Comparison of ENCODE assay signal across 20 cellular contexts in the genomic region with DNA sequence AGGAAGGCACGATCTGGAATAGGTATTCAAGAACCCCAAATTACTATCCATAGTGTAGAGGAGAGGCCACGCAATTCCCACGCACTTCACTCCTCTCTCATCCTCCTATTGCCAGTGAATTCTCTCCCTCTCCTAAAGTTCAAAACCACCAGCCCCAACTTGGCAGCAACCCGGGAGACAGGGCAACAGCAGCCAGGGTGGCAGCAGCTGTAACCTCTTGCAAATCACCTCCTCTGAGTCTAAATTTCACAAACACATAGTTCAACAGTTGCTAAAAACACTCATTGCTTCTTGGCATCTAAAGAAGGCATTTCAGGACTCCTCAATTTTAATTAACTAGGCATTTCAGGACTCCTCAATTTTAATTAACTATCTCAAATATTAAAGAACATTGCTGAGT. TPM values are rescaled to one million over a fixed set of nuclear protein-coding genes. Genes with fewer than 3 reads are reported as not detected.
DNase-seq lines count a peak whose midpoint lies in the region; TF ChIP-seq lines count a peak whose summit lies in the region.
"Had no signal": no experiment of that assay in that cellular context is flagged by ENCODE, and none has a peak within 500 bp of the region (broad histone marks: within the 10 kb centered on the region; RNA-seq: fewer than 3 reads in every experiment).

No MANE protein-coding gene starts in this region.

- no peak for TF ChIP-seq POLR2A in testis (IDR thresholded peaks at IDR 0.05)

- H3K27me3 ChIP-seq in mammary epithelial cell (ENCODE audit: insufficient read depth, low read length), result no peaks in the 10 kb centered on the region
- no peaks in the 10 kb centered on the region for H3K27me3 ChIP-seq in SU-DHL-6 (ENCODE audit: low read length)
- H3K27me3 ChIP-seq in testis, result no peaks in the 10 kb centered on the region
- H3K27me3 ChIP-seq: BLaER1, SJSA1 had no signal

- no peak for TF ChIP-seq CTCF in mammary epithelial cell (conservative IDR thresholded peaks at IDR 0.05 in 1 of 2, IDR thresholded peaks at IDR 0.05 in 1 of 2; ENCODE audit: extremely low read depth in 1 of 2, insufficient read depth in 1 of 2, low read depth in 1 of 2, low read length in 2 of 2)
- TF ChIP-seq CTCF in MCF 10A (IDR thresholded peaks at IDR 0.05; ENCODE audit: unreplicated experiment), result no peak
- TF ChIP-seq CTCF in SU-DHL-6 (IDR thresholded peaks at IDR 0.05; ENCODE audit: insufficient read depth, low read length, poor library complexity, severe bottlenecking), result no peak
- no peak for TF ChIP-seq CTCF in nephron (IDR thresholded peaks at IDR 0.05; ENCODE audit: unreplicated experiment in 3 of 3)
- no peak for TF ChIP-seq CTCF in testis (IDR thresholded peaks at IDR 0.05)

- WGBS in mammary epithelial cell (ENCODE audit: low coverage, missing lambda C conversion rate), result 70% methylated on average over 4 of the region's 4 CpGs
- 73 to 78% methylated on average over 4 of the region's 4 CpGs for WGBS in testis, 2 donors

- H3K9ac ChIP-seq in mammary epithelial cell (ENCODE audit: insufficient read depth, low read length), result no peak overlapping the region
- H3K9ac ChIP-seq in SU-DHL-6 (ENCODE audit: low read length), result no peak overlapping the region
- H3K9ac ChIP-seq: BLaER1, GM23248, KMS-11 had no signal

- CTCF ChIA-PET in mammary epithelial cell (lab: Charles Lee; ENCODE audit: low non-redundant PET) (no interaction called here), MCF 10A (lab: Yijun Ruan, JAX) (interaction anchor here (0.8 kb wide), 1 partner anchor 63 kb away, joined by 3 read pairs; no protein-coding TSS in a partner anchor)

- H3K36me3 ChIP-seq in mammary epithelial cell (ENCODE audit: insufficient read depth, low read length) (no peaks in the 10 kb centered on the region), SU-DHL-6 (ENCODE audit: low read length) (no peaks in the 10 kb centered on the region), testis (ENCODE audit: low read depth, missing control alignments) (no peaks in the 10 kb centered on the region)
- H3K36me3 ChIP-seq: BLaER1, SJSA1 had no signal

- no peaks in the 10 kb centered on the region for H3K36me3 Mint-ChIP-seq in MCF 10A (ENCODE audit: insufficient read depth, unreplicated experiment)
- no peaks in the 10 kb centered on the region for H3K36me3 Mint-ChIP-seq in nephron (ENCODE audit: low read depth)
- H3K36me3 Mint-ChIP-seq: CD4-positive, CD25-positive, alpha-beta regulatory T cell had no signal

- BruUV-seq in mammary epithelial cell (replicated peaks; lab: Mats Ljungman, UMichigan) (no TSS peak), MCF 10A (replicated peaks; lab: Mats Ljungman, UMichigan) (no TSS peak)

- H3K4me3 ChIP-seq in mammary epithelial cell (replicated peaks in 1 of 3; ENCODE audit: insufficient read depth in 1 of 3, low read depth in 2 of 3, low read length in 3 of 3) (no peak overlapping the region), SU-DHL-6 (ENCODE audit: insufficient read depth, low read length, poor library complexity, severe bottlenecking) (no peak overlapping the region), testis (no peak overlapping the region)
- H3K4me3 ChIP-seq: BLaER1, GM23248, SJSA1 had no signal

- H3K9me3 ChIP-seq in mammary epithelial cell (replicated peaks; ENCODE audit: insufficient read depth, low read length) (no peaks in the 10 kb centered on the region), SU-DHL-6 (ENCODE audit: insufficient read depth, low read length) (no peaks in the 10 kb centered on the region), testis (no peaks in the 10 kb centered on the region)
- H3K9me3 ChIP-seq: BLaER1, SJSA1 had no signal

- H3K4me1 Mint-ChIP-seq in MCF 10A (ENCODE audit: insufficient read depth, unreplicated experiment) (peaks cover 17% of the 10 kb centered on the region), nephron (peaks cover 12% of the 10 kb centered on the region)

- H3K79me2 ChIP-seq in mammary epithelial cell (ENCODE audit: insufficient read depth, low read length) (no peaks in the 10 kb centered on the region), SU-DHL-6 (ENCODE audit: insufficient read depth, low read length) (no peaks in the 10 kb centered on the region)

- H3K9me3 Mint-ChIP-seq in MCF 10A (ENCODE audit: unreplicated experiment) (peaks cover 8% of the 10 kb centered on the region), nephron (no peaks in the 10 kb centered on the region)
- H3K9me3 Mint-ChIP-seq: CD4-positive, CD25-positive, alpha-beta regulatory T cell; IgD-negative memory B cell had no signal

- H3K4me1 ChIP-seq in mammary epithelial cell (ENCODE audit: insufficient read depth, low read length) (peaks cover 18% of the 10 kb centered on the region), testis (peaks cover 29% of the 10 kb centered on the region)
- H3K4me1 ChIP-seq: BLaER1 had no signal

- no peaks in the 10 kb centered on the region for H4K20me1 ChIP-seq in mammary epithelial cell (ENCODE audit: insufficient read depth, low read length)
- no peaks in the 10 kb centered on the region for H4K20me1 ChIP-seq in SU-DHL-6 (ENCODE audit: low read depth, low read length)
- H4K20me1 ChIP-seq: BLaER1 had no signal

- H3K4me2 ChIP-seq in mammary epithelial cell (ENCODE audit: insufficient read depth, low read depth, low read length), result no peak overlapping the region
- H3K4me2 ChIP-seq in SU-DHL-6 (ENCODE audit: low read depth, low read length, poor library complexity, severe bottlenecking), result peak overlapping the region; percentile 7
- H3K4me2 ChIP-seq: BLaER1, KMS-11 had no signal

- H3K27ac ChIP-seq in mammary epithelial cell (ENCODE audit: insufficient read depth, low read depth, low read length), result no peak overlapping the region
- 0 out of 2 replicates have a peak overlapping the region, but pooled peaks have one; percentile 98 for H3K27ac ChIP-seq in SU-DHL-6 (ENCODE audit: low read depth, low read length)
- peak overlapping the region; percentile 20 to 68 for H3K27ac ChIP-seq in testis
- H3K27ac ChIP-seq: BLaER1, GM23248, KMS-11, SJSA1 had no signal

- in situ Hi-C loops in mammary epithelial cell (cut with MboI; ENCODE audit: low sequenced_read_pairs in 2 of 2), result no loop called here

- intact Hi-C loops in mammary epithelial cell (cut with micrococcal nuclease), result no loop called here
- intact Hi-C loops in MCF 10A (cut with micrococcal nuclease), result no loop called here
- intact Hi-C loops in testis (cut with DNase I; ENCODE audit: low total_unique reads), result loop anchor here (10.0 kb wide), 1 partner anchor 73 kb away; no protein-coding TSS in a partner anchor

- H3K27me3 Mint-ChIP-seq in MCF 10A (ENCODE audit: insufficient read depth, unreplicated experiment), result no peaks in the 10 kb centered on the region
- H3K27me3 Mint-ChIP-seq in nephron (ENCODE audit: low read depth), result peaks cover 3% of the 10 kb centered on the region
- H3K27me3 Mint-ChIP-seq: CD4-positive, CD25-positive, alpha-beta regulatory T cell had no signal

- H3K4me3 Mint-ChIP-seq in MCF 10A (ENCODE audit: unreplicated experiment) (no peak overlapping the region), nephron (peak overlapping the region in 1 of 3 experiments; percentile 3)
- H3K4me3 Mint-ChIP-seq: H9, IgD-negative memory B cell had no signal

- no peak overlapping the region for H3K27ac Mint-ChIP-seq in MCF 10A (ENCODE audit: low read depth, unreplicated experiment)
- peak overlapping the region; percentile 70 to 86 (median 75) for H3K27ac Mint-ChIP-seq in nephron
- H3K27ac Mint-ChIP-seq: IgD-negative memory B cell had no signal

- H3K9me2 ChIP-seq in SU-DHL-6 (replicated peaks; ENCODE audit: insufficient read depth, low read length), result no peaks in the 10 kb centered on the region

- POLR2A ChIA-PET in MCF 10A (lab: Yijun Ruan, JAX), result no interaction called here

- DNase-seq in mammary epithelial cell (no peak), MCF 10A (ENCODE audit: unreplicated experiment) (no peak), testis (no peak), SIG-M5 treated with dmso at 0.1 percent for 504 hours (lab: John Stamatoyannopoulos, UW; ENCODE audit: unreplicated experiment) (no peak), A172 (ENCODE audit: low spot score) (no peak), NCI-H2081 (lab: John Stamatoyannopoulos, UW) (no peak)
- DNase-seq: 8988T; CD4-positive, CD25-positive, alpha-beta regulatory T cell; GM23248; H9; NCI-H1092; NCI-H1694 treated with DMSO at 0.1 percent for 48 hours; NCI-H2171 treated with DMSO at 0.1 percent for 48 hours; NCI-H345 had no signal

- H3F3A ChIP-seq in SU-DHL-6 (ENCODE audit: insufficient read depth), result peaks cover 23% of the 10 kb centered on the region

- peak overlapping the region; percentile 9 for H2AFZ ChIP-seq in mammary epithelial cell (ENCODE audit: low read depth, low read length)
- no peak overlapping the region for H2AFZ ChIP-seq in SU-DHL-6 (ENCODE audit: low read depth, low read length, severe bottlenecking)
- H2AFZ ChIP-seq: GM23248 had no signal

- dilution Hi-C loops in mammary epithelial cell (cut with HindIII; ENCODE audit: low sequenced_read_pairs), result no loop called here

RNA-seq across cellular contexts. Expression of a gene that starts 37.7 kb away (rescaled TPM):
- total RNA-seq in mammary epithelial cell (not detected), MCF 10A (2022) (not detected in 2 replicates), testis (1 to 10 TPM; 3.4 TPM)
- polyA plus RNA-seq in mammary epithelial cell (0.28 TPM), testis (ENCODE audit: insufficient read depth, low read depth, low replicate concordance) (1.1 TPM)
- polyA minus RNA-seq in mammary epithelial cell, result not detected
- total RNA-seq in A172 (2014; rRNA removed; shearing (Covaris generic)), result not detected in 2 replicates
- total RNA-seq: CD4-positive, CD25-positive, alpha-beta regulatory T cell; GM23248; H9; SJSA1 had no signal
- polyA plus RNA-seq: GM23248 had no signal

RNA-seq across cellular contexts. Expression of a gene that starts 37.7 kb away (rescaled TPM):
- total RNA-seq in mammary epithelial cell (10 to 100 TPM; 35.0 to 40.3 TPM), MCF 10A (2022) (32.5 and 37.6 TPM in 2 replicates), testis (10 to 100 TPM; 65.1 to 87.8 TPM)
- polyA plus RNA-seq in mammary epithelial cell (21.3 TPM), testis (ENCODE audit: insufficient read depth, low read depth, low replicate concordance) (23.7 TPM)
- polyA minus RNA-seq in mammary epithelial cell, result 35.2 TPM
- total RNA-seq in A172 (2014; rRNA removed; shearing (Covaris generic)), result 18.4 and 19.0 TPM in 2 replicates
